In genomic region chr1:114979278-114979891, GRCh38 we compare ENCODE assay signal across 8 cellular contexts. TPM values are rescaled to one million over a fixed set of nuclear protein-coding genes. Genes with fewer than 3 reads are reported as not detected.
DNase-seq lines count a peak whose midpoint lies in the region; ATAC-seq and TF ChIP-seq lines count a peak whose summit lies in the region.

No MANE protein-coding gene starts in this region.

- H3K79me2 ChIP-seq in PC-3 (ENCODE audit: low read length) (no peaks in the 10 kb centered on the region), osteoblast (ENCODE audit: insufficient read depth, low read length) (no peaks in the 10 kb centered on the region)

- peaks cover 18% of the 10 kb centered on the region for H3K9me3 Mint-ChIP-seq in activated T-cell treated with anti-CD3 and anti-CD28 coated beads, Interleukin-2, amount 50 U/mL, for 4 hours

- H3K4me3 ChIP-seq in PC-3 (ENCODE audit: low read length) (no peak overlapping the region), fibroblast of the aortic adventitia (ENCODE audit: low read depth, low read length) (no peak overlapping the region), osteoblast (ENCODE audit: insufficient read depth, low read length) (no peak overlapping the region), tibial artery (no peak overlapping the region)

- no TSS peak for BruUV-seq in PC-3 (replicated peaks; lab: Mats Ljungman, UMichigan)

- H3K9me3 ChIP-seq in PC-3 (ENCODE audit: low read length): no peaks in the 10 kb centered on the region
- H3K9me3 ChIP-seq in osteoblast (ENCODE audit: low read depth, low read length): peaks cover 4% of the 10 kb centered on the region
- peaks cover 0 to 16% (median 9%) of the 10 kb centered on the region in 3 donors for H3K9me3 ChIP-seq in tibial artery

- no peaks in the 10 kb centered on the region for H3K36me3 Mint-ChIP-seq in activated T-cell treated with anti-CD3 and anti-CD28 coated beads, Interleukin-2, amount 50 U/mL, for 4 hours (ENCODE audit: insufficient read depth)

- H3K27me3 Mint-ChIP-seq in activated T-cell treated with anti-CD3 and anti-CD28 coated beads, Interleukin-2, amount 50 U/mL, for 4 hours (ENCODE audit: low read depth): peaks cover 15% of the 10 kb centered on the region

- TF ChIP-seq CTCF in PC-3 (conservative IDR thresholded peaks at IDR 0.05; ENCODE audit: low read depth, low read length) (peak; percentile 81), fibroblast of the aortic adventitia (IDR thresholded peaks at IDR 0.05; ENCODE audit: insufficient read depth, low read length) (peak; percentile 63), osteoblast (IDR thresholded peaks at IDR 0.05; ENCODE audit: extremely low read depth, low read depth, low read length) (peak; percentile 67), tibial artery (IDR thresholded peaks at IDR 0.05) (peak; percentile 81 to 93)

- DNase-seq in DMS153 treated with DMSO at 0.1 percent for 48 hours (lab: John Stamatoyannopoulos, UW; ENCODE audit: unreplicated experiment): peak; percentile 17
- peak; percentile 6 for DNase-seq in HPDE6-E6E7 (ENCODE audit: extremely low spot score)
- peak; percentile 89 for DNase-seq in PC-3
- DNase-seq in activated T-cell treated with anti-CD3 and anti-CD28 coated beads, Interleukin-2, amount 50 U/mL, for 4 hours: peak; percentile 71
- peak; percentile 74 for DNase-seq in fibroblast of the aortic adventitia (ENCODE audit: low read depth)
- no peak for DNase-seq in osteoblast (ENCODE audit: insufficient read length, low spot score, missing footprints)
- DNase-seq in tibial artery: peak in 1 of 2 donors; percentile 66

- H3K36me3 ChIP-seq in PC-3 (ENCODE audit: low read depth, low read length) (no peaks in the 10 kb centered on the region), osteoblast (ENCODE audit: insufficient read depth, low read length) (no peaks in the 10 kb centered on the region), tibial artery (no peaks in the 10 kb centered on the region)

- intact Hi-C loops in PC-3 (cut with micrococcal nuclease) (loop anchor here (1.0 to 10.0 kb wide), 5 partner anchors 62 to 615 kb away; no protein-coding TSS in a partner anchor), tibial artery (cut with DNase I; ENCODE audit: low total_unique reads) (loop anchor here (2.0 kb wide), 1 partner anchor 133 kb away; no protein-coding TSS in a partner anchor)

- H3K4me2 ChIP-seq in PC-3 (ENCODE audit: low read length): no peak overlapping the region
- no peak overlapping the region for H3K4me2 ChIP-seq in osteoblast (ENCODE audit: insufficient read depth, low read length)

- H3K9ac ChIP-seq in PC-3 (ENCODE audit: low read length): no peak overlapping the region

- ATAC-seq in PC-3 (peak; percentile 62), GM21423 (IDR thresholded peaks at IDR 0.05; ENCODE audit: unreplicated experiment) (no peak)
- peak in 1 of 2 donors; percentile 48 for ATAC-seq in activated T-cell treated with anti-CD3 and anti-CD28 coated beads, Interleukin-2, amount 50 U/mL, for 4 hours

- no peaks in the 10 kb centered on the region for H3F3A ChIP-seq in PC-3 (ENCODE audit: low read length, unreplicated experiment)

- H3K9me2 ChIP-seq in PC-3 (replicated peaks; ENCODE audit: low read length): no peaks in the 10 kb centered on the region

- no peaks in the 10 kb centered on the region for H4K20me1 ChIP-seq in PC-3 (ENCODE audit: low read length)
- no peaks in the 10 kb centered on the region for H4K20me1 ChIP-seq in osteoblast (ENCODE audit: insufficient read depth, low read length)

- H3K4me1 ChIP-seq in PC-3 (ENCODE audit: insufficient read depth, low read length) (no peaks in the 10 kb centered on the region), osteoblast (ENCODE audit: insufficient read depth, low read length) (no peaks in the 10 kb centered on the region), tibial artery (no peaks in the 10 kb centered on the region)

- H3K27me3 ChIP-seq in PC-3 (ENCODE audit: low read length) (no peaks in the 10 kb centered on the region), osteoblast (ENCODE audit: insufficient read depth, low read length) (peaks cover 19% of the 10 kb centered on the region), tibial artery (no peaks in the 10 kb centered on the region)

- no peak overlapping the region for H3K27ac ChIP-seq in PC-3 (ENCODE audit: low read length)
- no peak overlapping the region for H3K27ac ChIP-seq in osteoblast (ENCODE audit: low read depth, low read length)
- no peak overlapping the region for H3K27ac ChIP-seq in tibial artery

- H3K4me3 Mint-ChIP-seq in activated T-cell treated with anti-CD3 and anti-CD28 coated beads, Interleukin-2, amount 50 U/mL, for 4 hours: no peak overlapping the region

- H3K4me1 Mint-ChIP-seq in activated T-cell treated with anti-CD3 and anti-CD28 coated beads, Interleukin-2, amount 50 U/mL, for 4 hours (ENCODE audit: low read depth): peaks cover 3% of the 10 kb centered on the region

- CTCF ChIA-PET in PC-3 (lab: Charles Lee): no interaction called here

- POLR2A ChIA-PET in PC-3 (lab: Charles Lee; ENCODE audit: unreplicated experiment): no interaction called here

- no peak overlapping the region for H2AFZ ChIP-seq in PC-3 (ENCODE audit: low read length)
- H2AFZ ChIP-seq in osteoblast (ENCODE audit: low read length): no peak overlapping the region

RNA-seq across cellular contexts. Expression of gene TSHB, which starts 50.2 kb away (rescaled TPM):
- total RNA-seq in PC-3 (2014; rRNA removed): not detected in 2 replicates
- not detected for total RNA-seq in activated T-cell treated with anti-CD3 and anti-CD28 coated beads, Interleukin-2, amount 50 U/mL, for 4 hours
- total RNA-seq in fibroblast of the aortic adventitia (ENCODE audit: low replicate concordance): not detected in 2 replicates
- not detected in 2 replicates for total RNA-seq in osteoblast
